In genomic region chr19:6753178-6754031, GRCh38 we compare ENCODE assay signal across 8 cellular contexts. TPM values are rescaled to one million over a fixed set of nuclear protein-coding genes. Genes with fewer than 3 reads are reported as not detected.
DNase-seq lines count a peak whose midpoint lies in the region; ATAC-seq and TF ChIP-seq lines count a peak whose summit lies in the region.

No MANE protein-coding gene starts in this region.

- H3K9ac ChIP-seq in OCI-LY1 (ENCODE audit: low read length), result peak overlapping the region; percentile 47
- no peak overlapping the region for H3K9ac ChIP-seq in parathyroid adenoma

- ATAC-seq in GM18498 (IDR thresholded peaks at IDR 0.05; ENCODE audit: unreplicated experiment) (peak; percentile 83), HG02678 (IDR thresholded peaks at IDR 0.05; ENCODE audit: unreplicated experiment) (peak; percentile 81)

- peak; percentile 67 for TF ChIP-seq CTCF in OCI-LY1 (IDR thresholded peaks at IDR 0.05; ENCODE audit: low read length)
- TF ChIP-seq CTCF in parathyroid adenoma (IDR thresholded peaks at IDR 0.05), result peak; percentile 5

- H3K4me3 ChIP-seq in OCI-LY1 (ENCODE audit: low read depth, low read length, poor library complexity, severe bottlenecking) (peak overlapping the region; percentile 57), parathyroid adenoma (ENCODE audit: low read depth, low read length) (no peak overlapping the region)

- H3K27ac ChIP-seq in OCI-LY1 (ENCODE audit: low read depth, low read length, poor library complexity, severe bottlenecking), result peak overlapping the region; percentile 57
- no peak overlapping the region for H3K27ac ChIP-seq in parathyroid adenoma

- no peaks in the 10 kb centered on the region for H3F3A ChIP-seq in OCI-LY1 (ENCODE audit: insufficient read depth, low read length)

- no peak overlapping the region for H2AFZ ChIP-seq in OCI-LY1 (ENCODE audit: low read length)
- peak overlapping the region; percentile 38 for H2AFZ ChIP-seq in parathyroid adenoma

- H3K9me3 ChIP-seq in OCI-LY1 (ENCODE audit: low read length), result no peaks in the 10 kb centered on the region
- no peaks in the 10 kb centered on the region for H3K9me3 ChIP-seq in parathyroid adenoma (ENCODE audit: control insufficient read depth, low read length)

- H3K4me1 ChIP-seq in OCI-LY1 (ENCODE audit: insufficient read depth, low read length, severe bottlenecking) (peaks cover 9% of the 10 kb centered on the region), parathyroid adenoma (no peaks in the 10 kb centered on the region)

- H4K20me1 ChIP-seq in OCI-LY1 (ENCODE audit: insufficient read depth, low read length), result no peaks in the 10 kb centered on the region

- H3K36me3 ChIP-seq in OCI-LY1 (ENCODE audit: insufficient read depth, low read length), result peaks cover 51% of the 10 kb centered on the region
- no peaks in the 10 kb centered on the region for H3K36me3 ChIP-seq in parathyroid adenoma (ENCODE audit: control insufficient read depth, insufficient read depth, low read length)

- H3K79me2 ChIP-seq in OCI-LY1 (ENCODE audit: insufficient read depth, low read length) (no peaks in the 10 kb centered on the region), parathyroid adenoma (no peaks in the 10 kb centered on the region)

- H3K4me2 ChIP-seq in OCI-LY1 (ENCODE audit: low read length) (peak overlapping the region; percentile 75), parathyroid adenoma (ENCODE audit: low read length) (peak overlapping the region; percentile 8)

- no peaks in the 10 kb centered on the region for H3K9me2 ChIP-seq in OCI-LY1 (ENCODE audit: low read depth, low read length)

- H3K27me3 ChIP-seq in OCI-LY1 (ENCODE audit: insufficient read depth, low read length) (no peaks in the 10 kb centered on the region), parathyroid adenoma (ENCODE audit: control insufficient read depth, insufficient read depth, low read length) (no peaks in the 10 kb centered on the region)

- DNase-seq in activated T-cell treated with anti-CD3 and anti-CD28 coated beads, Interleukin-2, amount 50 U/mL, for 48 hours, result peak; percentile 93 to 94
- DNase-seq in foreskin melanocyte (peak; percentile 36), ureter (ENCODE audit: low spot score) (peak; percentile 81), cerebellar nuclear complex (lab: John Stamatoyannopoulos, UW) (no peak)

RNA-seq across cellular contexts. Expression of gene SH2D3A, which starts 13.8 kb away (rescaled TPM):
- total RNA-seq in ureter, result 68.7 TPM

RNA-seq across cellular contexts. Expression of gene TRIP10, which starts 13.9 kb away (rescaled TPM):
- 86.0 TPM for total RNA-seq in ureter

RNA-seq across cellular contexts. Expression of gene GPR108, which starts 16.0 kb away (rescaled TPM):
- total RNA-seq in ureter, result 74.0 TPM

RNA-seq across cellular contexts. Expression of gene VAV1, which starts 19.1 kb away (rescaled TPM):
- total RNA-seq in ureter, result 12.1 TPM

RNA-seq across cellular contexts. Expression of gene C3, which starts 33.0 kb away (rescaled TPM):
- 718 TPM for total RNA-seq in ureter

Comparison
In these comparisons a context has a peak if more than half of its experiments do, and no peak if none do; other contexts are left out.
1. DNase-seq: peak in activated T-cell treated with anti-CD3 and anti-CD28 coated beads, Interleukin-2, amount 50 U/mL, for 48 hours (2 of 2), foreskin melanocyte (single experiment) and ureter (single experiment); none in cerebellar nuclear complex (0 of 2).